ENCODE assay signal across 15 cellular contexts in the genomic region with DNA sequence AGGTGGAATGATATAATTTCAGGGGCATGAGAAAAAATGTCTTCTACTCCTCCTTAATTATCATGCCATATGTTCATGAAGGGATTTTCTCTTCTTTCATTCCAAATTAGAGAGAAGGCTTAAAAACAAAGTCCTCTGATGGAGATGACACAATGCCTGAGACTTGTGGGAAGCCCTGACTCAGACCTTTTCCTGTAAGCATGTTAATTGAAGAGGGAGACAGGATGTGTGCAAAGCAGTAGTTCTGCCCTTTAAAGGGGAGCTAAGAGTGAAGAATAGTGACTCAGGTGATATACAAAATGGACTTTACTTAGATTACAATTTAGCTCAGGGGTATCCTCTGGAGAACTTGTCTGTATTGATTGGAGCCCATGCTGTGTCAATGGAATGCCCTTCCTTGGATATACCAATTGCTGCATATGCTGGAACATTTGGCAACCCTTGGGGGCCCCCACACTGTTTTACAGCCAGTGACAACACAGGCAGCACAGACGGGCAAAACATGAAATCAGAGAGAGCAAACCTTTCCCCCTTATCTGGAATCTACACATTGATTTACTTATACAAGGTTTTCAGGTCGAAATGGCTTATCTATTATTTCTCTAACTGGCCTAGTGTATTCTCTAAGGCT.
DNase-seq lines count a peak whose midpoint lies in the region.
"Had no signal": no experiment of that assay in that cellular context is flagged by ENCODE, and none has a peak within 500 bp of the region (broad histone marks: within the 10 kb centered on the region; RNA-seq: fewer than 3 reads in every experiment).

No MANE protein-coding gene starts in this region.

- no peaks in the 10 kb centered on the region for H3K36me3 ChIP-seq in SJCRH30
- H3K36me3 ChIP-seq: esophagus squamous epithelium had no signal

- H3K27me3 ChIP-seq in SJCRH30, result no peaks in the 10 kb centered on the region
- H3K27me3 ChIP-seq: esophagus squamous epithelium had no signal

- no peaks in the 10 kb centered on the region for H3K9me3 ChIP-seq in SJCRH30 (replicated peaks)
- H3K9me3 ChIP-seq: esophagus squamous epithelium had no signal

- H3K4me1 ChIP-seq in SJCRH30, result peaks cover 7% of the 10 kb centered on the region; the same call in 1 of the 2 replicates
- H3K4me1 ChIP-seq: esophagus squamous epithelium had no signal

- H3K27ac ChIP-seq in SJCRH30, result 0 out of 2 replicates have a peak overlapping the region, but pooled peaks have one; percentile 22
- H3K27ac ChIP-seq: 22Rv1, esophagus squamous epithelium, skin epidermis had no signal

- no peak overlapping the region for H3K4me3 ChIP-seq in SJCRH30
- H3K4me3 ChIP-seq: esophagus squamous epithelium, GM12878, skin epidermis had no signal

- DNase-seq in DMS 273 (lab: John Stamatoyannopoulos, UW; ENCODE audit: unreplicated experiment) (peak; percentile 9), DMS 273 treated with DMSO at 0.1 percent for 48 hours (lab: John Stamatoyannopoulos, UW) (no peak), SJCRH30 (peak; percentile 2 to 32), glomerular endothelial cell (ENCODE audit: extremely low read depth, low read depth, low spot score) (peak; percentile 20), retina (peak; percentile 15), SW480 (ENCODE audit: low spot score) (no peak), NCI-H1092 (lab: John Stamatoyannopoulos, UW) (no peak)
- DNase-seq in effector CD8-positive, alpha-beta T cell (lab: John Stamatoyannopoulos, UW), result no peak
- DNase-seq: activated CD8-positive, alpha-beta memory T cell treated with anti-CD3 and anti-CD28 coated beads, Interleukin-2, amount 50 U/mL, for 48 hours; esophagus squamous epithelium; stimulated activated naive CD4-positive, alpha-beta T cell; T-cell had no signal

Comparison
In these comparisons a context has a peak if more than half of its experiments do, and no peak if none do; other contexts are left out.
1. DNase-seq: peak in DMS 273 (single experiment), SJCRH30 (2 of 2), glomerular endothelial cell (single experiment) and retina (single experiment); none in DMS 273 treated with DMSO at 0.1 percent for 48 hours (single experiment), effector CD8-positive, alpha-beta T cell (single experiment), SW480 (single experiment) and NCI-H1092 (single experiment).